In the genomic region with DNA sequence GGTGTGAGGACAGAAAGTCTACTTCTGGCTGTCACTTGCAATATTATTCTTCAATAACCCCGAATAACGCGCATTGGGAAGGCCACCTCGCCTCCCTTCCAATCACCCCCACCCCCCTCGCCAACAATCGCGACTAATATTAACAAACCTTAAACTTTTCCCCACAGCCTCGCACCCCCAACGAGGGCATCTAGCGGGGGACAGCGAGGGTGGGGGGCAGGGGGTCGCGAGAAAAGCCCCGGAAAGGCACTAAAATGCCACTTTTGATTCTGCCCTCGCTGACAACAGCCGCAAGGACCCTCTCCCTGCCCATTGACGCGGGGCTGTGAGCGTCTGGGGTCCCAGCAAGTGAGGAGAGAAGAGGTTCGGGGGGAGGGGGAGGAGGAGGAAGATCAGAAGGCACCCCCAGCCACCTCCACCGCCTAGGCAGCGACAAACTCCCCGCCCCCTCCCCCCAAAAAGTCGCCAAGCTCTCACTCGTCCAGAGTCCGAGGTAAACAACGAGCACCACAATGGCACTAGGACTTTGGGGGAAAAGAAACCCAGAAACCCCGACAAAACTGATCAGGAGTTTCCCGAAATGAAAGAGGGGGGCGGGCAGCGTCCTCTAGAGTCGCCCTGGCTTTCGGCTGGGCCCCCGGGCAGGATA, we compare ENCODE assay signal across 1 cellular context.
TF ChIP-seq lines count a peak whose summit lies in the region.

No MANE protein-coding gene starts in this region.

TF ChIP-seq in HEK293, 187 proteins besides CTCF, POLR2A, EP300 and RAD21 (continued from another document):
- TF ChIP-seq ZNF544 (tag by site-specific recombination; IDR thresholded peaks at IDR 0.05): no peak
